In the genomic region with DNA sequence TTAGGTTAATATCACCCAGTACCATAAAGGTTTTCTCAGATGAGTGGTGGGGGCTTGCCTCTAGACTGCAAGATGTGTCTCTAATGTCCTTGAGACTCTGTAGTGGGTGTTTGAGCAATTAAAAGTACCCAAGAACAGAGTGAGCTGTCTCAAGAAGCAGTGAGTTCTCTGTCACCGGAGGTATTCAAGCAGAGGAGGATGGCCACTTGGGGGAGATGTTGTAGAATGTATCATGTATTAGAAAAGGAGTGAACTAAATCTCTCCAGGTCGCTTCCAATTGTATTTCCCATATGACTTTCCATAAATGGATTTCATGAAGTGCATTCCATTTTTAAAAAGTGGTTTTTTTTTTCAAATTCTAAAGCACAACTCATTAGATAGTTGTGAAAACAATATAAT, we compare ENCODE assay signal across 13 cellular contexts. TPM values are rescaled to one million over a fixed set of nuclear protein-coding genes. Genes with fewer than 3 reads are reported as not detected.
DNase-seq lines count a peak whose midpoint lies in the region; ATAC-seq and TF ChIP-seq lines count a peak whose summit lies in the region.
"Had no signal": no experiment of that assay in that cellular context is flagged by ENCODE, and none has a peak within 500 bp of the region (broad histone marks: within the 10 kb centered on the region; RNA-seq: fewer than 3 reads in every experiment).

No MANE protein-coding gene starts in this region.

- H3K4me1 Mint-ChIP-seq in glutamatergic neuron (ENCODE audit: low read depth, unreplicated experiment) (peaks cover 6% of the 10 kb centered on the region), immature natural killer cell (no peaks in the 10 kb centered on the region)
- H3K4me1 Mint-ChIP-seq: activated CD4-positive, alpha-beta T cell treated with anti-CD3 and anti-CD28 coated beads, Interleukin-2, amount 10 ng/mL, durations not matched to agents 24 days and 14 days; stimulated activated naive CD8-positive, alpha-beta T cell treated with anti-CD3 and anti-CD28 coated beads, Interleukin-15, amount 100 ng/mL, for 72 hours had no signal

- H3K4me1 ChIP-seq in HEK293 (ENCODE audit: control insufficient read depth, insufficient read depth, low read length), result no peaks in the 10 kb centered on the region
- no peaks in the 10 kb centered on the region for H3K4me1 ChIP-seq in right lobe of liver
- no peaks in the 10 kb centered on the region for H3K4me1 ChIP-seq in mesendoderm (ENCODE audit: control insufficient read depth, low read depth, low read length)

- H3K9me3 Mint-ChIP-seq in glutamatergic neuron (ENCODE audit: unreplicated experiment) (no peaks in the 10 kb centered on the region), immature natural killer cell (peaks cover 0 to 1% (median 0%) of the 10 kb centered on the region in 6 donors)
- H3K9me3 Mint-ChIP-seq: activated CD4-positive, alpha-beta T cell treated with anti-CD3 and anti-CD28 coated beads, Interleukin-2, amount 10 ng/mL, durations not matched to agents 24 days and 14 days; stimulated activated naive CD8-positive, alpha-beta T cell treated with anti-CD3 and anti-CD28 coated beads, Interleukin-15, amount 100 ng/mL, for 72 hours had no signal

- H3K56ac ChIP-seq in mesendoderm (ENCODE audit: low read length), result no peak overlapping the region

- H3K36me3 ChIP-seq in HEK293 (ENCODE audit: control insufficient read depth in 2 of 2, insufficient read depth in 1 of 2, low read length in 2 of 2) (no peaks in the 10 kb centered on the region), brain microvascular endothelial cell (replicated peaks) (no peaks in the 10 kb centered on the region), right lobe of liver (no peaks in the 10 kb centered on the region), mesendoderm (ENCODE audit: control insufficient read depth, insufficient read depth, low read length) (no peaks in the 10 kb centered on the region)

- intact Hi-C loops in right lobe of liver (cut with DNase I), result loop anchor here in 1 of 2 donors (5.0 kb wide), 1 partner anchor 160 kb away; no protein-coding TSS in a partner anchor

- no peak overlapping the region for H3K23ac ChIP-seq in mesendoderm (ENCODE audit: low read length)

- no peak overlapping the region for H3K9ac ChIP-seq in mesendoderm (ENCODE audit: low read length)

- ATAC-seq in right lobe of liver, result peak; percentile 93 to 98 (median 94)
- ATAC-seq: stimulated activated naive CD8-positive, alpha-beta T cell treated with anti-CD3 and anti-CD28 coated beads, Interleukin-15, amount 100 ng/mL, for 72 hours had no signal

- no peak overlapping the region for H3K18ac ChIP-seq in mesendoderm (ENCODE audit: low read length)

- DNase-seq in COLO829 (ENCODE audit: low spot score) (peak; percentile 16), brain microvascular endothelial cell (no peak), right lobe of liver (peak in 1 of 3 donors; percentile 56), mesendoderm (no peak), glutamatergic neuron (no peak), immature natural killer cell (no peak)
- no peak for DNase-seq in activated naive CD4-positive, alpha-beta T cell treated with Interleukin-2 at 50 U/mL for 16 hours
- DNase-seq: activated CD4-positive, alpha-beta T cell treated with anti-CD3 and anti-CD28 coated beads, Interleukin-2, amount 10 ng/mL, durations not matched to agents 24 days and 14 days; activated naive CD4-positive, alpha-beta T cell treated with anti-CD3 and anti-CD28 coated beads, Interleukin-2, amount 50 U/mL, for 16 hours; NCI-H2171; stimulated activated naive CD8-positive, alpha-beta T cell treated with anti-CD3 and anti-CD28 coated beads, Interleukin-15, amount 100 ng/mL, for 72 hours had no signal

- no peak overlapping the region for H3K4ac ChIP-seq in mesendoderm (ENCODE audit: low read depth, low read length)

- no peaks in the 10 kb centered on the region for H3K27me3 ChIP-seq in brain microvascular endothelial cell (replicated peaks)
- H3K27me3 ChIP-seq in right lobe of liver, result no peaks in the 10 kb centered on the region
- no peaks in the 10 kb centered on the region for H3K27me3 ChIP-seq in mesendoderm (ENCODE audit: insufficient read depth, low read length, poor library complexity)

- H2AK5ac ChIP-seq in mesendoderm (ENCODE audit: low read length), result no peak overlapping the region

- no peaks in the 10 kb centered on the region for H3K79me2 ChIP-seq in mesendoderm (ENCODE audit: control insufficient read depth, insufficient read depth, low read length)

- CTCF ChIA-PET in HEK293 (lab: Yijun Ruan, JAX), result no interaction called here

- H3K79me1 ChIP-seq in mesendoderm (ENCODE audit: low read length), result no peaks in the 10 kb centered on the region

- no peaks in the 10 kb centered on the region for H3K9me3 ChIP-seq in HEK293 (ENCODE audit: control insufficient read depth, insufficient read depth, low read depth, low read length)
- H3K9me3 ChIP-seq in right lobe of liver, result no peaks in the 10 kb centered on the region

- no peaks in the 10 kb centered on the region for H3K36me3 Mint-ChIP-seq in glutamatergic neuron (ENCODE audit: unreplicated experiment)
- no peaks in the 10 kb centered on the region for H3K36me3 Mint-ChIP-seq in immature natural killer cell

- 22% methylated on average over 2 of the region's 2 CpGs for WGBS in right lobe of liver (ENCODE audit: insufficient coverage, low coverage, low lambda C conversion rate, missing lambda C conversion rate)
- WGBS in mesendoderm (ENCODE audit: extremely low coverage, insufficient coverage, low lambda C conversion rate), result no CpG with 5 or more reads among the region's 2 CpGs

- H3K27me3 Mint-ChIP-seq in glutamatergic neuron (ENCODE audit: unreplicated experiment), result no peaks in the 10 kb centered on the region
- peaks cover 2 to 6% (median 2%) of the 10 kb centered on the region in 3 donors for H3K27me3 Mint-ChIP-seq in immature natural killer cell (ENCODE audit: low read depth in 3 of 3)
- H3K27me3 Mint-ChIP-seq: activated CD4-positive, alpha-beta T cell treated with anti-CD3 and anti-CD28 coated beads, Interleukin-2, amount 10 ng/mL, durations not matched to agents 24 days and 14 days had no signal

- no peak overlapping the region for H3K27ac ChIP-seq in HEK293 (ENCODE audit: extremely low read depth, low read depth, low read length)
- no peak overlapping the region for H3K27ac ChIP-seq in brain microvascular endothelial cell
- no peak overlapping the region for H3K27ac ChIP-seq in right lobe of liver
- H3K27ac ChIP-seq in mesendoderm (ENCODE audit: low read depth, low read length), result no peak overlapping the region

- no peak overlapping the region for H2BK5ac ChIP-seq in mesendoderm (ENCODE audit: low read length)

- no peak overlapping the region for H3K4me3 ChIP-seq in HEK293 (ENCODE audit: low read depth, low read length)
- H3K4me3 ChIP-seq in brain microvascular endothelial cell (ENCODE audit: low read depth, low read length), result no peak overlapping the region
- no peak overlapping the region for H3K4me3 ChIP-seq in right lobe of liver
- no peak overlapping the region for H3K4me3 ChIP-seq in mesendoderm (ENCODE audit: low read length)

- H2BK120ac ChIP-seq in mesendoderm (ENCODE audit: low read depth, low read length), result no peak overlapping the region

- no peak overlapping the region for H3K4me2 ChIP-seq in mesendoderm (ENCODE audit: low read length)

- no peak overlapping the region for H4K8ac ChIP-seq in mesendoderm (ENCODE audit: low read depth, low read length)

- in situ Hi-C loops in brain microvascular endothelial cell (cut with HindIII; ENCODE audit: low pct_ligation_motif_present, low sequenced_read_pairs), result no loop called here

- TF ChIP-seq CTCF in HEK293 (tag by site-specific recombination; IDR thresholded peaks at IDR 0.05) (no peak), brain microvascular endothelial cell (IDR thresholded peaks at IDR 0.05; ENCODE audit: low read depth, low read length, missing control alignments) (peak; percentile 13), right lobe of liver (IDR thresholded peaks at IDR 0.05) (peak; percentile 59 to 75 (median 71)), glutamatergic neuron (IDR thresholded peaks at IDR 0.05; ENCODE audit: partially characterized antibody, unreplicated experiment) (no peak)

- H3K27ac Mint-ChIP-seq in glutamatergic neuron (ENCODE audit: unreplicated experiment), result no peak overlapping the region
- H3K27ac Mint-ChIP-seq in immature natural killer cell, result no peak overlapping the region
- H3K27ac Mint-ChIP-seq: activated CD4-positive, alpha-beta T cell treated with anti-CD3 and anti-CD28 coated beads, Interleukin-2, amount 10 ng/mL, durations not matched to agents 24 days and 14 days; stimulated activated naive CD8-positive, alpha-beta T cell treated with anti-CD3 and anti-CD28 coated beads, Interleukin-15, amount 100 ng/mL, for 72 hours had no signal

- TF ChIP-seq POLR2A in right lobe of liver (IDR thresholded peaks at IDR 0.05), result no peak

- no peak overlapping the region for H4K5ac ChIP-seq in mesendoderm (ENCODE audit: low read length)

- POLR2A ChIA-PET in HEK293 (lab: Yijun Ruan, JAX), result no interaction called here

- no peak overlapping the region for H3K4me3 Mint-ChIP-seq in glutamatergic neuron (ENCODE audit: unreplicated experiment)
- no peak overlapping the region for H3K4me3 Mint-ChIP-seq in immature natural killer cell
- H3K4me3 Mint-ChIP-seq: activated CD4-positive, alpha-beta T cell treated with anti-CD3 and anti-CD28 coated beads, Interleukin-2, amount 10 ng/mL, durations not matched to agents 24 days and 14 days; stimulated activated naive CD8-positive, alpha-beta T cell treated with anti-CD3 and anti-CD28 coated beads, Interleukin-15, amount 100 ng/mL, for 72 hours had no signal

- H2BK15ac ChIP-seq in mesendoderm (replicated peaks; ENCODE audit: low read depth), result no peak overlapping the region

TF ChIP-seq in HEK293, 187 proteins besides CTCF, POLR2A, EP300 and RAD21 (continues in another document):
- TF ChIP-seq ZNF654 (tag by site-specific recombination; IDR thresholded peaks at IDR 0.05; ENCODE audit: low read depth), result 0 out of 2 replicates have a peak, but pooled peaks have one; percentile 9
- TF ChIP-seq ZNF664 (tag by site-specific recombination; IDR thresholded peaks at IDR 0.05), result no peak

RNA-seq across cellular contexts. Expression of a gene that starts 35.0 kb away (rescaled TPM):
- under 1 TPM; 0.06 to 0.51 (median 0.23) TPM for total RNA-seq in right lobe of liver
- 0.03 TPM for polyA plus RNA-seq in mesendoderm (2013, experiment 1 of 2)
- polyA plus RNA-seq in mesendoderm (2013, experiment 2 of 2), result 0.03 TPM
- total RNA-seq in glutamatergic neuron (ENCODE audit: unreplicated experiment), result 0.25 TPM
- not detected for polyA plus RNA-seq in immature natural killer cell
- total RNA-seq: activated CD4-positive, alpha-beta T cell treated with anti-CD3 and anti-CD28 coated beads, Interleukin-2, amount 10 ng/mL, durations not matched to agents 24 days and 14 days; dermis microvascular lymphatic vessel endothelial cell had no signal

Comparison
In these comparisons a context has a peak if more than half of its experiments do, and no peak if none do; other contexts are left out.
1. CTCF ChIP-seq: peak in brain microvascular endothelial cell (single experiment) and right lobe of liver (4 of 4); none in HEK293 (single experiment) and glutamatergic neuron (single experiment).